Comparison of ENCODE assay signal across 21 cellular contexts in the genomic region with DNA sequence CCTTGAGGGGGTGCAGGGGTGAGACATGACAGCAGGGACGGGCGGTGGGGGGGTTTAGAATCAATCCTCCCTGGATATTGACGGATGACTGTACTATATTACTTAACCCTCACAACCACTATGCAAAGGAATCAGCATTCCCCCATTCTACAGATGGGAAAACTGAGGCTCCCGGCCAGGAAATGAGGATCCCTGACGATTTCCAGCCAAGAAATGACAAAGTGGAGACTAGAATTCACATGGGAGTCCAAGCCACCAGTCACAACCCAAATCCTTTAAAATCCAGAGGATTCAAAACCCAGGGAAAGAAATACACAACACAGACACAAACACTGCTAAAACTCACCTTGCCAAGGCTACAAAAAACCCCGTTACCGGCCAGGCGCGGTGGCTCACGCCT.
"Had no signal": no experiment of that assay in that cellular context is flagged by ENCODE, and none has a peak within 500 bp of the region (broad histone marks: within the 10 kb centered on the region; RNA-seq: fewer than 3 reads in every experiment).

No MANE protein-coding gene starts in this region.

- H3K9me3 ChIP-seq: esophagus muscularis mucosa, ovary, stomach, thyroid gland had no signal

- H3K4me1 ChIP-seq: foreskin keratinocyte had no signal

- ATAC-seq: foreskin keratinocyte; natural killer cell; stimulated activated effector memory CD8-positive, alpha-beta T cell treated with anti-CD3 and anti-CD28 coated beads, Interleukin-12 subunit alpha, Interleukin-12 subunit beta, amount 100 ng/mL, for 72 hours had no signal

- H3K27me3 ChIP-seq: esophagus muscularis mucosa, foreskin keratinocyte, ovary, stomach, thyroid gland had no signal

- DNase-seq: dermis blood vessel endothelial cell; effector memory CD4-positive, alpha-beta T cell; foreskin keratinocyte; hypothalamus; natural killer cell; occipital lobe; ovary; retina; stimulated activated CD4-positive, alpha-beta T cell treated with anti-CD3 and anti-CD28 coated beads, Interleukin-2, amount 100 ng/mL, for 24 hours; stimulated activated CD4-positive, alpha-beta T cell treated with anti-CD3 and anti-CD28 coated beads, Interleukin-4, amount 100 ng/mL, for 24 hours; stimulated activated naive CD4-positive, alpha-beta T cell treated with Interleukin-2 at 50 U/mL for 16 hours; stomach; thyroid gland had no signal

- FAIRE-seq: endothelial cell of umbilical vein, keratinocyte had no signal

- H3K4me3 Mint-ChIP-seq: memory B cell; stimulated activated effector memory CD8-positive, alpha-beta T cell treated with anti-CD3 and anti-CD28 coated beads, Interleukin-12 subunit alpha, Interleukin-12 subunit beta, amount 100 ng/mL, for 72 hours had no signal

- H3K36me3 ChIP-seq: ovary had no signal

- H3K4me3 ChIP-seq: coronary artery, esophagus muscularis mucosa, lung, ovary, stomach, thyroid gland had no signal

- H3K27ac ChIP-seq: foreskin keratinocyte, ovary, thyroid gland had no signal

- H3K27ac Mint-ChIP-seq: memory B cell; stimulated activated effector memory CD8-positive, alpha-beta T cell treated with anti-CD3 and anti-CD28 coated beads, Interleukin-12 subunit alpha, Interleukin-12 subunit beta, amount 100 ng/mL, for 72 hours had no signal

- H3K27me3 Mint-ChIP-seq: memory B cell, type B pancreatic cell had no signal
